Comparison of ENCODE assay signal across 13 cellular contexts in genomic region chr20:8930691-8931090, GRCh38.
"Had no signal": no experiment of that assay in that cellular context is flagged by ENCODE, and none has a peak within 500 bp of the region (broad histone marks: within the 10 kb centered on the region; RNA-seq: fewer than 3 reads in every experiment).

No MANE protein-coding gene starts in this region.

- H3K4me3 ChIP-seq: hepatocyte, stomach, testis, upper lobe of right lung had no signal

- H3K4me2 ChIP-seq: hepatocyte had no signal

- H2AFZ ChIP-seq: hepatocyte had no signal

- H3K4me1 ChIP-seq: stomach, testis had no signal

- H3K9me3 ChIP-seq: stomach, testis, upper lobe of right lung had no signal

- DNase-seq: activated naive CD4-positive, alpha-beta T cell; activated naive CD8-positive, alpha-beta T cell treated with anti-CD3 and anti-CD28 coated beads, Interleukin-2, amount 10 ng/mL, durations not matched to agents 7 days and 5 days; anterior cingulate cortex; dermis blood vessel endothelial cell; endodermal cell; islet precursor cell; occipital lobe; stimulated activated CD4-positive, alpha-beta T cell treated with anti-CD3 and anti-CD28 coated beads, Interleukin-12 subunit alpha, Interleukin-12 subunit beta, amount 100 ng/mL, for 4 hours; stimulated activated CD4-positive, alpha-beta T cell treated with anti-CD3 and anti-CD28 coated beads, Interleukin-2, amount 100 ng/mL, for 24 hours; stomach; testis; upper lobe of right lung had no signal

- H3K27ac ChIP-seq: hepatocyte, stomach, testis, upper lobe of right lung had no signal

- H3K27me3 ChIP-seq: hepatocyte, stomach, testis, upper lobe of right lung had no signal

- H3K36me3 ChIP-seq: stomach, upper lobe of right lung had no signal
